28 cellular contexts compared by ENCODE assay signal in genomic region chr1:157411064-157411463, GRCh38.
"Had no signal": no experiment of that assay in that cellular context is flagged by ENCODE, and none has a peak within 500 bp of the region (broad histone marks: within the 10 kb centered on the region; RNA-seq: fewer than 3 reads in every experiment).

No MANE protein-coding gene starts in this region.

- H3K36me3 ChIP-seq: left ventricle myocardium inferior, pancreas, prostate gland, suprapubic skin, thoracic aorta, tibial artery, uterus had no signal

- H3K27me3 ChIP-seq: hepatocyte, pancreas, suprapubic skin, tibial artery, uterus had no signal

- H3K9me3 ChIP-seq: left ventricle myocardium inferior, mucosa of descending colon, pancreas, prostate gland, suprapubic skin, thoracic aorta, tibial artery, uterus had no signal

- H3K4me3 ChIP-seq: hepatocyte, left ventricle myocardium inferior, mucosa of descending colon, pancreas, prostate gland, skin epidermis, suprapubic skin, thoracic aorta, tibial artery, uterus had no signal

- H3K36me3 Mint-ChIP-seq: memory B cell; naive thymus-derived CD4-positive, alpha-beta T cell; natural killer cell treated with Interleukin-12 subunit alpha and Interleukin-12 subunit beta and Interleukin-15 and Interleukin-18, amount 100 ng/mL, for 72 hours had no signal

- H3K4me1 Mint-ChIP-seq: memory B cell, neural crest cell had no signal

- DNase-seq: islet precursor cell; left ventricle myocardium inferior; midbrain; mucosa of descending colon; naive thymus-derived CD4-positive, alpha-beta T cell; nucleus accumbens; pancreas; posterior cingulate gyrus; retina; right cardiac atrium; stimulated activated CD4-positive, alpha-beta T cell treated with anti-CD3 and anti-CD28 coated beads, Interleukin-12 subunit alpha, Interleukin-12 subunit beta, amount 100 ng/mL, for 4 hours; stimulated activated CD4-positive, alpha-beta T cell treated with anti-CD3 and anti-CD28 coated beads, Interleukin-15, amount 100 ng/mL, for 24 hours; stimulated activated CD4-positive, alpha-beta T cell treated with anti-CD3 and anti-CD28 coated beads, Interleukin-2, amount 100 ng/mL, for 24 hours; stimulated activated CD4-positive, alpha-beta T cell treated with anti-CD3 and anti-CD28 coated beads, Interleukin-4, amount 100 ng/mL, for 1 hour; stimulated activated naive CD4-positive, alpha-beta T cell; tibial artery; trophoblast cell; uterus had no signal

- H3K4me1 ChIP-seq: left ventricle myocardium inferior, pancreas, prostate gland, suprapubic skin, tibial artery, uterus had no signal

- ATAC-seq: naive thymus-derived CD4-positive, alpha-beta T cell; natural killer cell treated with Interleukin-12 subunit alpha and Interleukin-12 subunit beta and Interleukin-15 and Interleukin-18, amount 100 ng/mL, for 72 hours; pancreas; right cardiac atrium; sciatic nerve had no signal

- H3K27ac ChIP-seq: hepatocyte, left ventricle myocardium inferior, pancreas, prostate gland, skin epidermis, suprapubic skin, thoracic aorta, tibial artery, uterus had no signal

- H3K27ac Mint-ChIP-seq: memory B cell; naive thymus-derived CD4-positive, alpha-beta T cell; natural killer cell treated with Interleukin-12 subunit alpha and Interleukin-12 subunit beta and Interleukin-15 and Interleukin-18, amount 100 ng/mL, for 72 hours; stimulated activated naive CD8-positive, alpha-beta T cell treated with anti-CD3 and anti-CD28 coated beads, Interleukin-15, Interleukin-2, amounts not matched to agents 100 ng/mL and 50 ng/mL, for 24 hours had no signal

- H3K9me3 Mint-ChIP-seq: memory B cell; naive thymus-derived CD4-positive, alpha-beta T cell; natural killer cell treated with Interleukin-12 subunit alpha and Interleukin-12 subunit beta and Interleukin-15 and Interleukin-18, amount 100 ng/mL, for 72 hours; neural crest cell; stimulated activated naive CD8-positive, alpha-beta T cell treated with anti-CD3 and anti-CD28 coated beads, Interleukin-15, Interleukin-2, amounts not matched to agents 100 ng/mL and 50 ng/mL, for 24 hours had no signal

- H3K4me3 Mint-ChIP-seq: memory B cell; naive thymus-derived CD4-positive, alpha-beta T cell; natural killer cell treated with Interleukin-12 subunit alpha and Interleukin-12 subunit beta and Interleukin-15 and Interleukin-18, amount 100 ng/mL, for 72 hours; neural crest cell; stimulated activated naive CD8-positive, alpha-beta T cell treated with anti-CD3 and anti-CD28 coated beads, Interleukin-15, Interleukin-2, amounts not matched to agents 100 ng/mL and 50 ng/mL, for 24 hours had no signal

- H3K27me3 Mint-ChIP-seq: stimulated activated naive CD8-positive, alpha-beta T cell treated with anti-CD3 and anti-CD28 coated beads, Interleukin-15, Interleukin-2, amounts not matched to agents 100 ng/mL and 50 ng/mL, for 24 hours had no signal
